In the genomic region with DNA sequence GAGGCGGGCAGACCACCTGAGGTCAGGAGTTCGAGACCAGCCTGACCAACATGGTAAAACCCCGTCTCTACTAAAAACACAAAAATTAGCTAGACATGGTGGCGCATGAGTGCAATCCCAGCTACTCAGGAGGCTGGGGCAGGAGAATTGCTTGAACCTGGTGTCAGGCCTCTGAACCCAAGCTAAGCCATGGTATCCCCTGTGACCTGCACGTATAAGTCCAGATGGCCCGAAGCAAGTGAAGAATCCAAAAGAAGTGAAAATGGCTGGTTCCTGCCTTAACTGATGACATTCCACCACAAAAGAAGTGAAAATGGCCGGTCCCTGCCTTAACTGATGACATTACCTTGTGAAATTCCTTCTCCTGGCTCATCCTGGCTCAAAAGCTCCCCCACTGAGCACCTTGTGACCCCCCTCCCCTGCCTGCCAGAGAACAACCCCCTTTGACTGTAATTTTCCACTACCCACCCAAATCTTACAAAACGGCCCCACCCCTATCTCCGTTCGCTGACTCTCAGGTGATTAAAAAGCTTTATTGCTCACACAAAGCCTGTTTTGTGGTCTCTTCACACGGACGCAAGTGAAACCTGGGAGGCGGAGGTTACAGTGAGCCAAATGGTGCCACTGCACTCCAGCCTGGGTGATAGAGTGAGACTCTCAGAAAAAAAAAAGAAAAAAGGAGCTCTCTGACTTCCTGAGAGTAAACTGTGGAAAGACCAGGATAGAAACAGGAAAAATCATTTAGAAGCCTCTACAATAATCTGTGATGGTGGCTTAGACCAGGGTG, we compare ENCODE assay signal across 8 cellular contexts.
A peak's percentile ranks its signal among the peaks of the same experiment; 100 is the strongest.
DNase-seq lines count a peak whose midpoint lies in the region; ATAC-seq, FAIRE-seq and TF ChIP-seq lines count a peak whose summit lies in the region.
"Not testable (repeated sequence)": the region's sequence is repeated elsewhere in the genome, so short reads cannot be mapped to it uniquely, and the experiment has no call there.

No MANE protein-coding gene starts in this region.

- H3K79me2 ChIP-seq in GM12878 (ENCODE audit: control insufficient read depth, insufficient read depth, low read length) = not testable (repeated sequence)

- peak; percentile 59 for DNase-seq in T-helper 2 cell treated with Interferon-gamma antibody and Interleukin-4, amounts not matched to agents 5 μg/mL and 100 μg/mL, for 36 hours (ENCODE audit: low spot score)
- peak; percentile 88 for DNase-seq in activated CD8-positive, alpha-beta T cell treated with anti-CD3 and anti-CD28 coated beads for 36 hours
- DNase-seq in activated T-cell treated with anti-CD3 and anti-CD28 coated beads, Interleukin-2, amount 50 U/mL, for 72 hours = peak; percentile 60 to 82
- not testable (repeated sequence) for DNase-seq in GM12878 (ENCODE audit: low read depth, low spot score)
- peak; percentile 61 to 68 for DNase-seq in stimulated activated CD4-positive, alpha-beta T cell treated with anti-CD3 and anti-CD28 coated beads, Interleukin-15, amount 100 ng/mL, for 48 hours (ENCODE audit: low read depth in 2 of 2)
- DNase-seq in stimulated activated CD8-positive, alpha-beta memory T cell treated with anti-CD3 and anti-CD28 coated beads, Interleukin-15, amount 100 ng/mL, for 48 hours (ENCODE audit: low read depth in 2 of 2) = peak; percentile 39 to 56

- H3K27ac Mint-ChIP-seq in T-helper 2 cell treated with Interferon-gamma antibody and Interleukin-4, amounts not matched to agents 5 μg/mL and 100 μg/mL, for 36 hours = peak overlapping the region; percentile 43
- H3K27ac Mint-ChIP-seq in activated CD8-positive, alpha-beta T cell treated with anti-CD3 and anti-CD28 coated beads for 36 hours = peak overlapping the region; percentile 89
- H3K27ac Mint-ChIP-seq in activated T-cell treated with anti-CD3 and anti-CD28 coated beads, Interleukin-2, amount 50 U/mL, for 72 hours = peak overlapping the region; percentile 96

- not testable (repeated sequence) for H3K9me3 Mint-ChIP-seq in T-helper 2 cell treated with Interferon-gamma antibody and Interleukin-4, amounts not matched to agents 5 μg/mL and 100 μg/mL, for 36 hours; activated CD8-positive, alpha-beta T cell treated with anti-CD3 and anti-CD28 coated beads for 36 hours; activated T-cell treated with anti-CD3 and anti-CD28 coated beads, Interleukin-2, amount 50 U/mL, for 72 hours

- not testable (repeated sequence) for H3K27me3 ChIP-seq in BLaER1; GM12878 (replicated peaks in 1 of 2; ENCODE audit: control insufficient read depth in 2 of 2, insufficient read depth in 2 of 2, low read length in 1 of 2)

- H3K4me2 ChIP-seq in BLaER1 = peak overlapping the region; percentile 91
- not testable (repeated sequence) for H3K4me2 ChIP-seq in GM12878 (ENCODE audit: control insufficient read depth, insufficient read depth)

- peak overlapping the region; percentile 27 for H3K4me3 ChIP-seq in BLaER1
- H3K4me3 ChIP-seq in GM12878 = not testable (repeated sequence)

- not testable (repeated sequence) for H3K36me3 ChIP-seq in BLaER1; GM12878 (ENCODE audit: control insufficient read depth in 2 of 2, insufficient read depth in 2 of 2, low read length in 1 of 2)

- CTCF ChIA-PET in activated CD8-positive, alpha-beta T cell treated with anti-CD3 and anti-CD28 coated beads for 36 hours (lab: Charles Lee) = interaction anchor here (0.9 to 13.6 kb wide), 4 partner anchors 9 to 121 kb away, joined by 3 to 277 read pairs (median 14); a partner anchor contains a TSS
- CTCF ChIA-PET in GM12878 (lab: Yijun Ruan, JAX) = interaction anchor here (0.6 to 16.4 kb wide), 7 partner anchors 8 to 654 kb away, joined by 3 to 445 read pairs (median 4); a partner anchor contains a TSS

- H3K4me1 ChIP-seq in BLaER1 (peaks cover 80% of the 10 kb centered on the region), GM12878 (ENCODE audit: control insufficient read depth, insufficient read depth, low read length) (peaks cover 11% of the 10 kb centered on the region)

- BruUV-seq in GM12878 (replicated peaks; lab: Mats Ljungman, UMichigan) = not testable (repeated sequence)

- RAD21 ChIA-PET in GM12878 (lab: Charles Lee; ENCODE audit: unreplicated experiment) = interaction anchor here (0.7 to 5.5 kb wide), 10 partner anchors 17 to 627 kb away, joined by 3 to 62 read pairs (median 3); a partner anchor contains a TSS

- not testable (repeated sequence) for TF ChIP-seq POLR2A in GM12878 (IDR thresholded peaks at IDR 0.05; ENCODE audit: low read depth, low read length)

- H3K27ac ChIP-seq in BLaER1 = peak overlapping the region; percentile 71
- 0 out of 2 replicates have a peak overlapping the region, but pooled peaks have one; percentile 22 for H3K27ac ChIP-seq in GM12878 (ENCODE audit: control insufficient read depth, insufficient read depth)

- H3K27me3 Mint-ChIP-seq in T-helper 2 cell treated with Interferon-gamma antibody and Interleukin-4, amounts not matched to agents 5 μg/mL and 100 μg/mL, for 36 hours (ENCODE audit: low read depth); activated CD8-positive, alpha-beta T cell treated with anti-CD3 and anti-CD28 coated beads for 36 hours; activated T-cell treated with anti-CD3 and anti-CD28 coated beads, Interleukin-2, amount 50 U/mL, for 72 hours (ENCODE audit: low read depth): not testable (repeated sequence)

- not testable (repeated sequence) for TF ChIP-seq EP300 in GM12878 (IDR thresholded peaks at IDR 0.05; ENCODE audit: borderline replicate concordance in 1 of 2, control insufficient read depth in 1 of 2, low read depth in 2 of 2, low read length in 2 of 2)

- peak; percentile 40 for ATAC-seq in HG02678 (IDR thresholded peaks at IDR 0.05; ENCODE audit: unreplicated experiment)
- peak; percentile 87 for ATAC-seq in activated CD8-positive, alpha-beta T cell treated with anti-CD3 and anti-CD28 coated beads for 36 hours
- ATAC-seq in activated T-cell treated with anti-CD3 and anti-CD28 coated beads, Interleukin-2, amount 50 U/mL, for 72 hours (replicated peaks in 1 of 2) = peak; percentile 93 to 96
- ATAC-seq in GM12878 = peak; percentile 66

- FAIRE-seq in GM12878 (lab: Jason Lieb, UNC) = not testable (repeated sequence)

- SMC1A ChIA-PET in GM12878 (lab: Charles Lee; ENCODE audit: uncharacterized antibody, unreplicated experiment) = interaction anchor here (0.6 to 16.6 kb wide), 16 partner anchors 9 to 283 kb away, joined by 3 to 441 read pairs (median 3); a partner anchor contains a TSS

- not testable (repeated sequence) for H3K9me3 ChIP-seq in BLaER1; GM12878 (replicated peaks; ENCODE audit: control insufficient read depth, insufficient read depth, low read length)

- POLR2A ChIA-PET in activated CD8-positive, alpha-beta T cell treated with anti-CD3 and anti-CD28 coated beads for 36 hours (lab: Charles Lee) = interaction anchor here (0.6 to 5.3 kb wide), 4 partner anchors 9 to 122 kb away, joined by 3 to 69 read pairs (median 4); a partner anchor contains a TSS
- POLR2A ChIA-PET in GM12878 (lab: Charles Lee) = interaction anchor here (0.5 to 2.6 kb wide), 15 partner anchors 13 to 342 kb away, joined by 3 to 18 read pairs (median 3); a partner anchor contains a TSS

- not testable (repeated sequence) for TF ChIP-seq CTCF in activated CD8-positive, alpha-beta T cell treated with anti-CD3 and anti-CD28 coated beads for 36 hours (IDR thresholded peaks at IDR 0.05); GM12878 (IDR thresholded peaks at IDR 0.05 in 2 of 3, conservative IDR thresholded peaks at IDR 0.05 in 1 of 3; ENCODE audit: control insufficient read depth in 2 of 3, extremely low read depth in 1 of 3, insufficient read depth in 1 of 3, low read depth in 3 of 3, low read length in 3 of 3)

- H3K36me3 Mint-ChIP-seq in T-helper 2 cell treated with Interferon-gamma antibody and Interleukin-4, amounts not matched to agents 5 μg/mL and 100 μg/mL, for 36 hours (ENCODE audit: low read depth); activated CD8-positive, alpha-beta T cell treated with anti-CD3 and anti-CD28 coated beads for 36 hours (ENCODE audit: low read depth); activated T-cell treated with anti-CD3 and anti-CD28 coated beads, Interleukin-2, amount 50 U/mL, for 72 hours (ENCODE audit: insufficient read depth in 2 of 2): not testable (repeated sequence)

- intact Hi-C loops in activated CD8-positive, alpha-beta T cell treated with anti-CD3 and anti-CD28 coated beads for 36 hours (cut with micrococcal nuclease) = loop anchor here (5.0 kb wide), 1 partner anchor 62 kb away; no protein-coding TSS in a partner anchor
- intact Hi-C loops in GM12878 (cut with micrococcal nuclease; ENCODE audit: unreplicated experiment) = loop anchor here (2.0 kb wide), 1 partner anchor 78 kb away; no protein-coding TSS in a partner anchor

- H3K9ac ChIP-seq in BLaER1 = peak overlapping the region; percentile 64; the same call in 1 of the 2 replicates
- not testable (repeated sequence) for H3K9ac ChIP-seq in GM12878 (ENCODE audit: control insufficient read depth, insufficient read depth, low read length)

- TF ChIP-seq RAD21 in GM12878 (IDR thresholded peaks at IDR 0.05; ENCODE audit: insufficient read depth, low read depth, low read length) = not testable (repeated sequence)

- in situ Hi-C loops in GM12878 (cut with MboI) = not testable (repeated sequence)

- peak overlapping the region; percentile 32 for H3K4me3 Mint-ChIP-seq in T-helper 2 cell treated with Interferon-gamma antibody and Interleukin-4, amounts not matched to agents 5 μg/mL and 100 μg/mL, for 36 hours
- H3K4me3 Mint-ChIP-seq in activated CD8-positive, alpha-beta T cell treated with anti-CD3 and anti-CD28 coated beads for 36 hours = peak overlapping the region; percentile 50
- peak overlapping the region; percentile 72 to 88 for H3K4me3 Mint-ChIP-seq in activated T-cell treated with anti-CD3 and anti-CD28 coated beads, Interleukin-2, amount 50 U/mL, for 72 hours

- peaks cover 26% of the 10 kb centered on the region for H3K4me1 Mint-ChIP-seq in T-helper 2 cell treated with Interferon-gamma antibody and Interleukin-4, amounts not matched to agents 5 μg/mL and 100 μg/mL, for 36 hours (ENCODE audit: low read depth)
- peaks cover 24% of the 10 kb centered on the region for H3K4me1 Mint-ChIP-seq in activated CD8-positive, alpha-beta T cell treated with anti-CD3 and anti-CD28 coated beads for 36 hours (ENCODE audit: low read depth)
- peaks cover 52% of the 10 kb centered on the region for H3K4me1 Mint-ChIP-seq in activated T-cell treated with anti-CD3 and anti-CD28 coated beads, Interleukin-2, amount 50 U/mL, for 72 hours (ENCODE audit: low read depth)

- WGBS in GM12878 (ENCODE audit: insufficient coverage, insufficient replicate concordance, low lambda C conversion rate, missing lambda C conversion rate) = 90% methylated on average over 12 of the region's 13 CpGs

- not testable (repeated sequence) for H4K20me1 ChIP-seq in BLaER1; GM12878 (ENCODE audit: control insufficient read depth, insufficient read depth)

- peak overlapping the region; percentile 69 for H2AFZ ChIP-seq in GM12878 (ENCODE audit: control insufficient read depth, low read depth, low read length)

TF ChIP-seq in GM12878, 131 proteins besides CTCF, POLR2A, EP300 and RAD21 (continues in another document):
- peak; percentile 64 for TF ChIP-seq MTA2 (IDR thresholded peaks at IDR 0.05; ENCODE audit: low read depth)

Comparison
In these comparisons a context has a peak if more than half of its experiments do, and no peak if none do; other contexts are left out.
1. ATAC-seq: peak in every context shown above with its lines; median percentile 94 in activated T-cell treated with anti-CD3 and anti-CD28 coated beads, Interleukin-2, amount 50 U/mL, for 72 hours; 87 in activated CD8-positive, alpha-beta T cell treated with anti-CD3 and anti-CD28 coated beads for 36 hours; 66 in GM12878; 40 in HG02678.
2. H3K27ac Mint-ChIP-seq: peak in every context shown above with its lines; median percentile 96 in activated T-cell treated with anti-CD3 and anti-CD28 coated beads, Interleukin-2, amount 50 U/mL, for 72 hours; 89 in activated CD8-positive, alpha-beta T cell treated with anti-CD3 and anti-CD28 coated beads for 36 hours; 43 in T-helper 2 cell treated with Interferon-gamma antibody and Interleukin-4, amounts not matched to agents 5 μg/mL and 100 μg/mL, for 36 hours.